Comparison of ENCODE assay signal across 7 cellular contexts in the genomic region with DNA sequence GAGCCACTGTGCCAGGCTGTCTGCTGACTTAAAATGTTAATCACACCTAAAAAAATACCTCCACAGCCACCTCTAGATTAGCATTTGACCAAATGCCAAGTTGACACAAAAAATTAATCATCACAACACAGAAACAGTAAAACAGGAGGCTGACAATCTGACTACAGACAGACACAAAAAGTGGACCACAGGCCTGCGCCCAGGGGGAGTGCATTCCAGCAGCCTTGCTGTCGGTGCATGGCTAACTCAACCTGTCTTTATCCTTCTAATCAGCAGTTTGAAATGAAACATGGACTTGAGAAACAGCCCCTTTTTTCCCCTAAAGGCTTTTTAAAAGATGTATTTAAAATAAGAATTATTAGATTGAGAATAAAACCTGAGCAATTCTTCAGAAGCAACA.
"Had no signal": no experiment of that assay in that cellular context is flagged by ENCODE, and none has a peak within 500 bp of the region (broad histone marks: within the 10 kb centered on the region; RNA-seq: fewer than 3 reads in every experiment).

No MANE protein-coding gene starts in this region.

- H3K4me3 ChIP-seq: GM23248, K562 had no signal

- ATAC-seq: K562 had no signal

- DNase-seq: GM23248, GOT3, H9, HCEC 1CT, IMR-90, KG1 had no signal

- H3K4me3 Mint-ChIP-seq: H9 had no signal

- H2AFZ ChIP-seq: GM23248 had no signal

- H3K4me1 Mint-ChIP-seq: H9 had no signal

- H3K27ac Mint-ChIP-seq: H9 had no signal

- H3K27ac ChIP-seq: GM23248 had no signal
